Comparison of ENCODE assay signal across 8 cellular contexts in the genomic region with DNA sequence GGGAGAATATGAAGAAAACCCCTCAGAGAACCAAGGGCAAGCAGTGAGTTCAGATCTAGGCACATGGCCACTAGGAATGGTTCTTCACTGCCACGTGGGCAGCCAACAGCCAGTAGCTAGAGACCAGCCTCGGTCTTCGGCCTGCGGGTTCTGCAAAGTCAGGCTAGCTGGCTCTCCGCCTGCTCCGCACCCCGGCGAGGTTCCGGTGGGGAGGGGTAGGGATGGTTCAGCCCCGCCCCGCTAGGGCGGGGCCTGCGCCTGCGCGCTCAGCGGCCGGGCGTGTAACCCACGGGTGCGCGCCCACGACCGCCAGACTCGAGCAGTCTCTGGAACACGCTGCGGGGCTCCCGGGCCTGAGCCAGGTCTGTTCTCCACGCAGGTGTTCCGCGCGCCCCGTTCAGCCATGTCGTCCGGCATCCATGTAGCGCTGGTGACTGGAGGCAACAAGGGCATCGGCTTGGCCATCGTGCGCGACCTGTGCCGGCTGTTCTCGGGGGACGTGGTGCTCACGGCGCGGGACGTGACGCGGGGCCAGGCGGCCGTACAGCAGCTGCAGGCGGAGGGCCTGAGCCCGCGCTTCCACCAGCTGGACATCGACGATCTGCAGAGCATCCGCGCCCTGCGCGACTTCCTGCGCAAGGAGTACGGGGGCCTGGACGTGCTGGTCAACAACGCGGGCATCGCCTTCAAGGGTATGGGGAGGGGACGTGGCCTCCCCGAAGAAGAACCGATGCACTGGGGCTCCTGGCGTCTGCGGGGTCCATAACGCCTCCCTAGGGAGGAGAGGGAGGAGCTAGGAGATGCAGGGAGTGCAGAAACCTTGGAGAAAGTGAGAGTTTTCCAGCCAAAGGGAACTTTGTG. TPM values are rescaled to one million over a fixed set of nuclear protein-coding genes. Genes with fewer than 3 reads are reported as not detected.
DNase-seq lines count a peak whose midpoint lies in the region; ATAC-seq, FAIRE-seq and TF ChIP-seq lines count a peak whose summit lies in the region.

Gene CBR1, plus strand, starts transcription at position 312 of the 861 bp plus-strand sequence. Its CDS starts 92 bp downstream, at position 404.

- TF ChIP-seq POLR2A in GM12891 (IDR thresholded peaks at IDR 0.05; ENCODE audit: low read depth, low read length) (peak; percentile 59; the same call in 1 of the 2 replicates), uterus (IDR thresholded peaks at IDR 0.05) (peak; percentile 81 to 83)

- intact Hi-C loops in uterus (cut with DNase I; ENCODE audit: low total_unique reads) = no loop called here

- H3K36me3 ChIP-seq in rectal smooth muscle tissue (ENCODE audit: control insufficient read depth, insufficient read depth, low read length) (no peaks in the 10 kb centered on the region), uterus (no peaks in the 10 kb centered on the region)

- in situ Hi-C loops in astrocyte of the cerebellum (cut with HindIII; ENCODE audit: low sequenced_read_pairs) = no loop called here

- H3K27ac ChIP-seq in rectal smooth muscle tissue (ENCODE audit: low read depth, low read length) (peak within 1 kb of the TSS; percentile 92), uterus (peak within 1 kb of the TSS; percentile 72 to 87)

- H3K4me1 ChIP-seq in rectal smooth muscle tissue (ENCODE audit: control insufficient read depth, insufficient read depth, low read length) = peaks cover 8% of the 10 kb centered on the region
- peaks cover 0 to 3% of the 10 kb centered on the region in 2 donors for H3K4me1 ChIP-seq in uterus

- FAIRE-seq in GM12891 (lab: Jason Lieb, UNC) = peak; percentile 91

- TF ChIP-seq CTCF in astrocyte of the cerebellum (IDR thresholded peaks at IDR 0.05; ENCODE audit: low read depth, low read length, missing control alignments) = no peak
- TF ChIP-seq CTCF in uterus (IDR thresholded peaks at IDR 0.05) = peak in 2 of 4 experiments; percentile 3 to 31

- DNase-seq in GM12891 (ENCODE audit: insufficient read length, low spot score) = peak; percentile 77
- peak; percentile 91 for DNase-seq in NCI-H1694 treated with DMSO at 0.1 percent for 48 hours (lab: John Stamatoyannopoulos, UW)
- DNase-seq in T-helper 9 cell = peak; percentile 73
- DNase-seq in astrocyte of the cerebellum (ENCODE audit: low read depth) = peak; percentile 73
- peak; percentile 88 for DNase-seq in hepatic stellate cell (ENCODE audit: low spot score)
- DNase-seq in uterus = peak; percentile 95

- H3K9me3 ChIP-seq in uterus = no peaks in the 10 kb centered on the region

- H3K9ac ChIP-seq in rectal smooth muscle tissue (ENCODE audit: low read length) = peak within 1 kb of the TSS; percentile 91

- H3K4me3 ChIP-seq in astrocyte of the cerebellum (ENCODE audit: low read depth, low read length) = peak within 1 kb of the TSS; percentile 68
- H3K4me3 ChIP-seq in rectal smooth muscle tissue (ENCODE audit: low read length) = peak within 1 kb of the TSS; percentile 97
- peak within 1 kb of the TSS; percentile 66 to 72 for H3K4me3 ChIP-seq in uterus

- no peaks in the 10 kb centered on the region for H3K27me3 ChIP-seq in rectal smooth muscle tissue (ENCODE audit: control insufficient read depth, insufficient read depth, low read length)
- H3K27me3 ChIP-seq in uterus = no peaks in the 10 kb centered on the region

- peak; percentile 85 for ATAC-seq in HG02840 (IDR thresholded peaks at IDR 0.05; ENCODE audit: low FRiP score, unreplicated experiment)

TF ChIP-seq in GM12891, 5 proteins besides CTCF, POLR2A, EP300 and RAD21:
- TF ChIP-seq PAX5 (IDR thresholded peaks at IDR 0.05; ENCODE audit: insufficient read depth, low read length, severe bottlenecking) (no peak), POLR2AphosphoS5 (IDR thresholded peaks at IDR 0.05; ENCODE audit: low read depth, low read length) (0 out of 2 replicates have a peak, but pooled peaks have one; percentile 22), POU2F2 (IDR thresholded peaks at IDR 0.05; ENCODE audit: low read depth, low read length) (peak; percentile 29; the same call in 1 of the 2 replicates)

RNA-seq across cellular contexts. Expression of gene CBR1, which starts in this region (rescaled TPM):
- polyA plus RNA-seq in GM12891 (2012; ENCODE audit: low read depth, missing spikeins) = 21.3 TPM
- 100 to 1,000 TPM in 1 of 4 donors, 10 to 100 TPM in 3; 35.7 to 152 (median 57.9) TPM for total RNA-seq in uterus

Comparison
In these comparisons a context has a peak if more than half of its experiments do, and no peak if none do; other contexts are left out.
1. Peak in every context shown above with its lines: DNase-seq, ATAC-seq, H3K4me3 ChIP-seq and H3K27ac ChIP-seq.